Comparison of ENCODE assay signal across 20 cellular contexts in the genomic region with DNA sequence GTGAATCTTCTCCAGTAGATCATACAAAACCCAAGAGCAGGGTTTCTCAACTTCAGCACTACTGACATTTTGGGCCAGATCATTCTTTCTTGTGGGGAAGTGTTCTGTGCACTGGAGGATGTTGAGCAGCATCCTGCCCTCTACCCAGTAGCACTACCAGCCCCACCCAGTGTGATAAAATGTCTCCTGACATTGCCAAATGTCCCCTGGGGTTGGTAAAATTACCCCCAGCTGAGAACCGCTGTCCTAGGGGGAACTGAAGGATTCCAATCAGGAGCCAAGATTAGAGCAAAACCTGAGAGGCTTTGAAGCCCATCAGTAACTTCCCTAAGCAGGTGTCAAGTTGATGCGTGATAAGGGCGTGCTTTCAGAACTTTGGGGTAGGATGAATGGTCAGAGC.
DNase-seq lines count a peak whose midpoint lies in the region; ATAC-seq and TF ChIP-seq lines count a peak whose summit lies in the region.
"Had no signal": no experiment of that assay in that cellular context is flagged by ENCODE, and none has a peak within 500 bp of the region (broad histone marks: within the 10 kb centered on the region; RNA-seq: fewer than 3 reads in every experiment).

No MANE protein-coding gene starts in this region.

- H3K4me3 Mint-ChIP-seq in activated naive CD4-positive, alpha-beta T cell treated with anti-CD3 and anti-CD28 coated beads for 36 hours: no peak overlapping the region
- H3K4me3 Mint-ChIP-seq in memory B cell (no peak overlapping the region), type B pancreatic cell (no peak overlapping the region)
- H3K4me3 Mint-ChIP-seq: B cell; CD4-positive, alpha-beta T cell had no signal

- H3K27ac ChIP-seq in HEK293 (ENCODE audit: extremely low read depth, low read depth, low read length): no peak overlapping the region
- H3K27ac ChIP-seq: A549 had no signal

- H3K9me3 ChIP-seq in HEK293 (ENCODE audit: control insufficient read depth, insufficient read depth, low read depth, low read length): no peaks in the 10 kb centered on the region
- H3K9me3 ChIP-seq: A549, SK-N-SH had no signal

- no peaks in the 10 kb centered on the region for H3K9me3 Mint-ChIP-seq in activated naive CD4-positive, alpha-beta T cell treated with anti-CD3 and anti-CD28 coated beads, Interleukin-2, amount 50 U/mL, for 72 hours
- no peaks in the 10 kb centered on the region for H3K9me3 Mint-ChIP-seq in activated naive CD4-positive, alpha-beta T cell treated with anti-CD3 and anti-CD28 coated beads for 36 hours
- H3K9me3 Mint-ChIP-seq in memory B cell: no peaks in the 10 kb centered on the region
- H3K9me3 Mint-ChIP-seq in type B pancreatic cell: no peaks in the 10 kb centered on the region
- H3K9me3 Mint-ChIP-seq: CD4-positive, alpha-beta T cell had no signal

- no peak for TF ChIP-seq CTCF in HEK293 (tag by site-specific recombination; IDR thresholded peaks at IDR 0.05)
- TF ChIP-seq CTCF in type B pancreatic cell (conservative IDR thresholded peaks at IDR 0.05): no peak

- DNase-seq in activated naive CD4-positive, alpha-beta T cell treated with anti-CD3 and anti-CD28 coated beads, Interleukin-2, amount 50 U/mL, for 72 hours (ENCODE audit: low spot score in 2 of 2): no peak
- no peak for DNase-seq in activated naive CD4-positive, alpha-beta T cell treated with anti-CD3 and anti-CD28 coated beads for 36 hours
- no peak for DNase-seq in memory B cell (ENCODE audit: low spot score in 2 of 2)
- no peak for DNase-seq in type B pancreatic cell (ENCODE audit: extremely low spot score, unreplicated experiment)
- no peak for DNase-seq in AML-193 (lab: John Stamatoyannopoulos, UW)
- no peak for DNase-seq in NCI-H2081 (lab: John Stamatoyannopoulos, UW)
- DNase-seq: CD4-positive, alpha-beta T cell; Karpas-422; NCI-H1105; NCI-H1436 treated with DMSO at 0.1 percent for 48 hours; NCI-H187 treated with DMSO at 0.1 percent for 48 hours; NCI-H2107; NCI-H524; NCI-H748 treated with DMSO at 0.1 percent for 48 hours; PC-3; SK-N-SH had no signal

- no peak for ATAC-seq in activated naive CD4-positive, alpha-beta T cell treated with anti-CD3 and anti-CD28 coated beads, Interleukin-2, amount 50 U/mL, for 72 hours
- ATAC-seq in memory B cell (ENCODE audit: low read depth): no peak
- ATAC-seq: A549, HCT116, PC-3 had no signal

- CTCF ChIA-PET in activated naive CD4-positive, alpha-beta T cell treated with anti-CD3 and anti-CD28 coated beads for 36 hours (lab: Charles Lee): no interaction called here
- CTCF ChIA-PET in HEK293 (lab: Yijun Ruan, JAX): no interaction called here

- no peak overlapping the region for H3K4me3 ChIP-seq in HEK293 (ENCODE audit: low read depth, low read length)
- H3K4me3 ChIP-seq: A549 had no signal

- H3K36me3 ChIP-seq in HEK293 (ENCODE audit: control insufficient read depth in 2 of 2, insufficient read depth in 1 of 2, low read length in 2 of 2): peaks cover 0 to 29% of the 10 kb centered on the region in 2 experiments; a peak in 2 of 3 replicates

- intact Hi-C loops in activated naive CD4-positive, alpha-beta T cell treated with anti-CD3 and anti-CD28 coated beads for 36 hours (cut with micrococcal nuclease): no loop called here

- peaks cover 0 to 8% of the 10 kb centered on the region in 2 donors for H3K36me3 Mint-ChIP-seq in activated naive CD4-positive, alpha-beta T cell treated with anti-CD3 and anti-CD28 coated beads, Interleukin-2, amount 50 U/mL, for 72 hours
- peaks cover 8% of the 10 kb centered on the region for H3K36me3 Mint-ChIP-seq in activated naive CD4-positive, alpha-beta T cell treated with anti-CD3 and anti-CD28 coated beads for 36 hours (ENCODE audit: low read depth)
- peaks cover 45% of the 10 kb centered on the region for H3K36me3 Mint-ChIP-seq in memory B cell
- H3K36me3 Mint-ChIP-seq in type B pancreatic cell: peaks cover 20% of the 10 kb centered on the region

- H3K27me3 Mint-ChIP-seq in activated naive CD4-positive, alpha-beta T cell treated with anti-CD3 and anti-CD28 coated beads for 36 hours (ENCODE audit: low read depth): no peaks in the 10 kb centered on the region
- H3K27me3 Mint-ChIP-seq in memory B cell (no peaks in the 10 kb centered on the region), type B pancreatic cell (no peaks in the 10 kb centered on the region)
- H3K27me3 Mint-ChIP-seq: B cell; CD4-positive, alpha-beta T cell had no signal

- no peaks in the 10 kb centered on the region for H3K4me1 ChIP-seq in HEK293 (ENCODE audit: control insufficient read depth, insufficient read depth, low read length)
- H3K4me1 ChIP-seq: A549 had no signal

- POLR2A ChIA-PET in HEK293 (lab: Yijun Ruan, JAX): no interaction called here

- H3K4me1 Mint-ChIP-seq in activated naive CD4-positive, alpha-beta T cell treated with anti-CD3 and anti-CD28 coated beads for 36 hours (ENCODE audit: low read depth): no peaks in the 10 kb centered on the region
- H3K4me1 Mint-ChIP-seq in memory B cell: no peaks in the 10 kb centered on the region
- peaks cover 33% of the 10 kb centered on the region for H3K4me1 Mint-ChIP-seq in type B pancreatic cell (ENCODE audit: unreplicated experiment)
- H3K4me1 Mint-ChIP-seq: B cell had no signal

- peak overlapping the region; percentile 36 to 62 for H3K27ac Mint-ChIP-seq in activated naive CD4-positive, alpha-beta T cell treated with anti-CD3 and anti-CD28 coated beads, Interleukin-2, amount 50 U/mL, for 72 hours
- no peak overlapping the region for H3K27ac Mint-ChIP-seq in activated naive CD4-positive, alpha-beta T cell treated with anti-CD3 and anti-CD28 coated beads for 36 hours
- H3K27ac Mint-ChIP-seq in memory B cell (peak overlapping the region; percentile 53), type B pancreatic cell (peak overlapping the region; percentile 18)
- H3K27ac Mint-ChIP-seq: B cell; CD4-positive, alpha-beta T cell had no signal

TF ChIP-seq in HEK293, 187 proteins besides CTCF, POLR2A, EP300 and RAD21:
- no peak for TF ChIP-seq ZNF138 (tag by site-specific recombination; IDR thresholded peaks at IDR 0.05; ENCODE audit: borderline replicate concordance)
- no peak for TF ChIP-seq KLF9 (tag by site-specific recombination; IDR thresholded peaks at IDR 0.05; ENCODE audit: low read depth)
- TF ChIP-seq ZBTB1 (tag by site-specific recombination; IDR thresholded peaks at IDR 0.05): no peak
- TF ChIP-seq ZNF214 (tag by site-specific recombination; IDR thresholded peaks at IDR 0.05; ENCODE audit: borderline replicate concordance): no peak
- no peak for TF ChIP-seq ZNF302 (tag by site-specific recombination; IDR thresholded peaks at IDR 0.05; ENCODE audit: low read depth)
- no peak for TF ChIP-seq PRDM10 (tag by site-specific recombination; IDR thresholded peaks at IDR 0.05)
- TF ChIP-seq ZNF692 (tag by site-specific recombination; IDR thresholded peaks at IDR 0.05): no peak
- peak; percentile 96 for TF ChIP-seq GLIS1 (tag by site-specific recombination; IDR thresholded peaks at IDR 0.05)
- no peak for TF ChIP-seq ZNF660 (tag by site-specific recombination; IDR thresholded peaks at IDR 0.05)
- no peak for TF ChIP-seq ZNF621 (tag by site-specific recombination; IDR thresholded peaks at IDR 0.05)
- peak; percentile 13; the same call in 1 of the 2 replicates for TF ChIP-seq ZIC2 (tag by site-specific recombination; IDR thresholded peaks at IDR 0.05)
